Comparison of ENCODE assay signal across 8 cellular contexts in the genomic region with DNA sequence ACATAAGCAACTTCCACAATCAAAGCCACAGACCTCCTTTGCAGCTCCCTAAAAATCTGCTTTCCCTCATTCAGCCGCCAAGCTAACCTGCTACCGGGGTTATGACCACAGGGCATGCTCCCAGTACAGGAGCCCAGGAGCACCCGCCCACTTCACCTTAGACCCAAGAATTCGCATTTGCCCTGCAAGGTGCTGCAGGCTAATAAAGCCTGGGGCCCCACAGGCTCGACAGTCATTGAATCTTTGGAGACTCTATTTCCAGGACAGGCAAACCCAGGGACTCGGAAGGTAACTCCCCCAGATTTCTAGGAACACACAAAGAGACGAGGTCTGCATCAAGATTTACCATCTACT. TPM values are rescaled to one million over a fixed set of nuclear protein-coding genes. Genes with fewer than 3 reads are reported as not detected.
DNase-seq lines count a peak whose midpoint lies in the region; ATAC-seq, FAIRE-seq and TF ChIP-seq lines count a peak whose summit lies in the region.

No MANE protein-coding gene starts in this region.

- TF ChIP-seq POLR2A in A549 (IDR thresholded peaks at IDR 0.05; ENCODE audit: low read length) (no peak), GM18951 (IDR thresholded peaks at IDR 0.05; ENCODE audit: extremely low read depth, insufficient read depth, insufficient read length) (peak; percentile 10)

- H3K4me1 ChIP-seq in A549, result peaks cover 44% of the 10 kb centered on the region

- H3K4me3 ChIP-seq in A549, result peak overlapping the region; percentile 67

- 25% methylated on average over 6 of the region's 7 CpGs for WGBS in A549 (ENCODE audit: missing lambda C conversion rate)

- ATAC-seq in A549 (no peak), GM21447 (IDR thresholded peaks at IDR 0.05; ENCODE audit: unreplicated experiment) (no peak)
- ATAC-seq in activated naive CD4-positive, alpha-beta T cell treated with anti-CD3 and anti-CD28 coated beads, Interleukin-2, amount 50 U/mL, for 72 hours, result peak in 1 of 2 donors; percentile 17

- no peaks in the 10 kb centered on the region for H3K9me3 ChIP-seq in A549

- TF ChIP-seq EP300 in A549 (IDR thresholded peaks at IDR 0.05), result no peak

- TF ChIP-seq CTCF in A549 (IDR thresholded peaks at IDR 0.05), result no peak

- H3K27ac ChIP-seq in A549, result peak overlapping the region; percentile 80 to 99
- H3K27ac ChIP-seq in temporal lobe (ENCODE audit: low read depth, low read length), result peak overlapping the region; percentile 30

- peak overlapping the region; percentile 91 to 95 for H3K27ac Mint-ChIP-seq in activated naive CD4-positive, alpha-beta T cell treated with anti-CD3 and anti-CD28 coated beads, Interleukin-2, amount 50 U/mL, for 72 hours

- DNase-seq in A549 (ENCODE audit: low read depth in 1 of 2, low spot score in 1 of 2), result no peak
- peak in 1 of 2 donors; percentile 24 for DNase-seq in activated naive CD4-positive, alpha-beta T cell treated with anti-CD3 and anti-CD28 coated beads, Interleukin-2, amount 50 U/mL, for 72 hours (ENCODE audit: low spot score in 2 of 2)
- peak; percentile 81 for DNase-seq in islet precursor cell
- no peak for DNase-seq in D341Med (ENCODE audit: low spot score)
- no peak for DNase-seq in AG08395 (ENCODE audit: low spot score)

- POLR2A ChIA-PET in A549 (lab: Yijun Ruan, JAX), result interaction anchor here (0.5 to 0.7 kb wide), 3 partner anchors 138 to 372 kb away, joined by 3 to 6 read pairs (median 3); no protein-coding TSS in a partner anchor

- in situ Hi-C loops in GM18951 (cut with MboI; ENCODE audit: low sequenced_read_pairs, unreplicated experiment), result no loop called here

- TF ChIP-seq RAD21 in A549 (conservative IDR thresholded peaks at IDR 0.05 in 1 of 2, IDR thresholded peaks at IDR 0.05 in 1 of 2), result no peak

- peak overlapping the region; percentile 96 for H3K4me2 ChIP-seq in A549

- CTCF ChIA-PET in A549 (lab: Yijun Ruan, JAX), result interaction anchor here (0.6 to 25.4 kb wide), 27 partner anchors 9 to 340 kb away, joined by 3 to 737 read pairs (median 5); a partner anchor contains a TSS

- no peaks in the 10 kb centered on the region for H3K9me3 Mint-ChIP-seq in activated naive CD4-positive, alpha-beta T cell treated with anti-CD3 and anti-CD28 coated beads, Interleukin-2, amount 50 U/mL, for 72 hours

- H3K36me3 Mint-ChIP-seq in activated naive CD4-positive, alpha-beta T cell treated with anti-CD3 and anti-CD28 coated beads, Interleukin-2, amount 50 U/mL, for 72 hours, result peaks cover 15 to 24% of the 10 kb centered on the region in 2 donors

- FAIRE-seq in A549 (lab: Jason Lieb, UNC), result no peak

TF ChIP-seq in A549, 52 proteins besides CTCF, POLR2A, EP300 and RAD21:
- TF ChIP-seq RCOR1 (IDR thresholded peaks at IDR 0.05; ENCODE audit: low read depth, low read length) (no peak), CBX2 (IDR thresholded peaks at IDR 0.05; ENCODE audit: borderline replicate concordance, low read depth) (no peak), NFE2L2 (conservative IDR thresholded peaks at IDR 0.05; ENCODE audit: low read length) (no peak), ESRRA (IDR thresholded peaks at IDR 0.05; ENCODE audit: borderline replicate concordance, low read length) (no peak), RFX5 (IDR thresholded peaks at IDR 0.05) (no peak), SMC3 (IDR thresholded peaks at IDR 0.05) (no peak), GATA3 (IDR thresholded peaks at IDR 0.05; ENCODE audit: borderline replicate concordance) (no peak), HDAC2 (IDR thresholded peaks at IDR 0.05) (no peak), KDM5A (IDR thresholded peaks at IDR 0.05) (no peak), JUNB (IDR thresholded peaks at IDR 0.05) (no peak), ZC3H11A (IDR thresholded peaks at IDR 0.05) (no peak), FOXS1 (CRISPR knock-in tag; IDR thresholded peaks at IDR 0.05) (no peak), PHF8 (IDR thresholded peaks at IDR 0.05; ENCODE audit: borderline replicate concordance, low read depth) (no peak), ZFP36 (IDR thresholded peaks at IDR 0.05; ENCODE audit: borderline replicate concordance, partially characterized antibody) (no peak), FOSB (CRISPR knock-in tag; IDR thresholded peaks at IDR 0.05) (no peak)
- TF ChIP-seq, protein P1, sequence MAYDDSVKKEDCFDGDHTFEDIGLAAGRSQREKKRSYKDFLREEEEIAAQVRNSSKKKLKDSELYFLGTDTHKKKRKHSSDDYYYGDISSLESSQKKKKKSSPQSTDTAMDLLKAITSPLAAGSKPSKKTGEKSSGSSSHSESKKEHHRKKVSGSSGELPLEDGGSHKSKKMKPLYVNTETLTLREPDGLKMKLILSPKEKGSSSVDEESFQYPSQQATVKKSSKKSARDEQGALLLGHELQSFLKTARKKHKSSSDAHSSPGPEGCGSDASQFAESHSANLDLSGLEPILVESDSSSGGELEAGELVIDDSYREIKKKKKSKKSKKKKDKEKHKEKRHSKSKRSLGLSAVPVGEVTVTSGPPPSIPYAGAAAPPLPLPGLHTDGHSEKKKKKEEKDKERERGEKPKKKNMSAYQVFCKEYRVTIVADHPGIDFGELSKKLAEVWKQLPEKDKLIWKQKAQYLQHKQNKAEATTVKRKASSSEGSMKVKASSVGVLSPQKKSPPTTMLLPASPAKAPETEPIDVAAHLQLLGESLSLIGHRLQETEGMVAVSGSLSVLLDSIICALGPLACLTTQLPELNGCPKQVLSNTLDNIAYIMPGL (CRISPR knock-in tag; IDR thresholded peaks at IDR 0.05; ENCODE audit: borderline replicate concordance), result no peak
- TF ChIP-seq, protein P2, sequence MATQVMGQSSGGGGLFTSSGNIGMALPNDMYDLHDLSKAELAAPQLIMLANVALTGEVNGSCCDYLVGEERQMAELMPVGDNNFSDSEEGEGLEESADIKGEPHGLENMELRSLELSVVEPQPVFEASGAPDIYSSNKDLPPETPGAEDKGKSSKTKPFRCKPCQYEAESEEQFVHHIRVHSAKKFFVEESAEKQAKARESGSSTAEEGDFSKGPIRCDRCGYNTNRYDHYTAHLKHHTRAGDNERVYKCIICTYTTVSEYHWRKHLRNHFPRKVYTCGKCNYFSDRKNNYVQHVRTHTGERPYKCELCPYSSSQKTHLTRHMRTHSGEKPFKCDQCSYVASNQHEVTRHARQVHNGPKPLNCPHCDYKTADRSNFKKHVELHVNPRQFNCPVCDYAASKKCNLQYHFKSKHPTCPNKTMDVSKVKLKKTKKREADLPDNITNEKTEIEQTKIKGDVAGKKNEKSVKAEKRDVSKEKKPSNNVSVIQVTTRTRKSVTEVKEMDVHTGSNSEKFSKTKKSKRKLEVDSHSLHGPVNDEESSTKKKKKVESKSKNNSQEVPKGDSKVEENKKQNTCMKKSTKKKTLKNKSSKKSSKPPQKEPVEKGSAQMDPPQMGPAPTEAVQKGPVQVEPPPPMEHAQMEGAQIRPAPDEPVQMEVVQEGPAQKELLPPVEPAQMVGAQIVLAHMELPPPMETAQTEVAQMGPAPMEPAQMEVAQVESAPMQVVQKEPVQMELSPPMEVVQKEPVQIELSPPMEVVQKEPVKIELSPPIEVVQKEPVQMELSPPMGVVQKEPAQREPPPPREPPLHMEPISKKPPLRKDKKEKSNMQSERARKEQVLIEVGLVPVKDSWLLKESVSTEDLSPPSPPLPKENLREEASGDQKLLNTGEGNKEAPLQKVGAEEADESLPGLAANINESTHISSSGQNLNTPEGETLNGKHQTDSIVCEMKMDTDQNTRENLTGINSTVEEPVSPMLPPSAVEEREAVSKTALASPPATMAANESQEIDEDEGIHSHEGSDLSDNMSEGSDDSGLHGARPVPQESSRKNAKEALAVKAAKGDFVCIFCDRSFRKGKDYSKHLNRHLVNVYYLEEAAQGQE (IDR thresholded peaks at IDR 0.05), result no peak
- TF ChIP-seq, protein P3, sequence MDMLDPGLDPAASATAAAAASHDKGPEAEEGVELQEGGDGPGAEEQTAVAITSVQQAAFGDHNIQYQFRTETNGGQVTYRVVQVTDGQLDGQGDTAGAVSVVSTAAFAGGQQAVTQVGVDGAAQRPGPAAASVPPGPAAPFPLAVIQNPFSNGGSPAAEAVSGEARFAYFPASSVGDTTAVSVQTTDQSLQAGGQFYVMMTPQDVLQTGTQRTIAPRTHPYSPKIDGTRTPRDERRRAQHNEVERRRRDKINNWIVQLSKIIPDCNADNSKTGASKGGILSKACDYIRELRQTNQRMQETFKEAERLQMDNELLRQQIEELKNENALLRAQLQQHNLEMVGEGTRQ (IDR thresholded peaks at IDR 0.05), result no peak
- TF ChIP-seq, protein P4, sequence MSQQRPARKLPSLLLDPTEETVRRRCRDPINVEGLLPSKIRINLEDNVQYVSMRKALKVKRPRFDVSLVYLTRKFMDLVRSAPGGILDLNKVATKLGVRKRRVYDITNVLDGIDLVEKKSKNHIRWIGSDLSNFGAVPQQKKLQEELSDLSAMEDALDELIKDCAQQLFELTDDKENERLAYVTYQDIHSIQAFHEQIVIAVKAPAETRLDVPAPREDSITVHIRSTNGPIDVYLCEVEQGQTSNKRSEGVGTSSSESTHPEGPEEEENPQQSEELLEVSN (IDR thresholded peaks at IDR 0.05; ENCODE audit: borderline replicate concordance, low read depth), result no peak
TF ChIP-seq in A549: peak in this region for 0.

RNA-seq across cellular contexts. Expression of a gene that starts 1.1 kb away (rescaled TPM):
- polyA plus RNA-seq in A549 (2011; rRNA removed), result 27.7 and 32.5 TPM in 2 replicates
- 21.8 and 26.8 TPM in 2 replicates for polyA plus RNA-seq in A549 (2012; cell fraction: cytosol; rRNA removed)
- polyA plus RNA-seq in A549 (2012; cell fraction: nucleus; rRNA removed), result 38.6 and 40.1 TPM in 2 replicates
- 20.6 to 21.7 TPM (median 21.6 TPM) in 3 replicates for polyA plus RNA-seq in A549 (2017; fragmentation: RNase III; extraction: RNeasy Plus Mini Kit Qiagen cat#74134 plus additional on column Dnase treatment)
- 31.3 and 33.3 TPM in 2 replicates for polyA minus RNA-seq in A549 (2011; rRNA and poly(A)+ RNA removed)
- total RNA-seq in activated naive CD4-positive, alpha-beta T cell treated with anti-CD3 and anti-CD28 coated beads, Interleukin-2, amount 50 U/mL, for 72 hours, result 100 to 1,000 TPM in 1 of 2 donors, 10 to 100 TPM in 1; 45.8 to 105 TPM
- 49.9 TPM for total RNA-seq in temporal lobe
